Comparison of ENCODE assay signal across 8 cellular contexts in genomic region chr9:36486933-36487481, GRCh38.
DNase-seq lines count a peak whose midpoint lies in the region; ATAC-seq and TF ChIP-seq lines count a peak whose summit lies in the region.

No MANE protein-coding gene starts in this region.

- H3K27me3 ChIP-seq in Peyer's patch, result no peaks in the 10 kb centered on the region
- no peaks in the 10 kb centered on the region for H3K27me3 ChIP-seq in prostate gland (replicated peaks; ENCODE audit: insufficient read depth)

- peak; percentile 46 for ATAC-seq in HG03025 (IDR thresholded peaks at IDR 0.05; ENCODE audit: low FRiP score, unreplicated experiment)
- peak; percentile 24 for ATAC-seq in Right ventricle myocardium inferior

- DNase-seq in NCI-H82 (lab: John Stamatoyannopoulos, UW) (peak; percentile 50), NCI-H82 treated with DMSO at 0.1 percent for 48 hours (lab: John Stamatoyannopoulos, UW; ENCODE audit: unreplicated experiment) (no peak), Peyer's patch (peak; percentile 48 to 73 (median 71)), Right ventricle myocardium inferior (ENCODE audit: missing footprints) (peak; percentile 82), prostate gland (ENCODE audit: low spot score) (peak; percentile 11), OCI-M2 (lab: John Stamatoyannopoulos, UW; ENCODE audit: unreplicated experiment) (no peak)
- DNase-seq in activated effector memory CD4-positive, alpha-beta T cell treated with anti-CD3 and anti-CD28 coated beads, Interleukin-2, amount 50 U/mL, for 16 hours, result peak; percentile 82

- TF ChIP-seq POLR2A in Peyer's patch (IDR thresholded peaks at IDR 0.05) (no peak), prostate gland (IDR thresholded peaks at IDR 0.05) (no peak)

- H3K9me3 ChIP-seq in Peyer's patch, result no peaks in the 10 kb centered on the region
- no peaks in the 10 kb centered on the region for H3K9me3 ChIP-seq in prostate gland

- 3% methylated on average over 7 of the region's 63 CpGs for WGBS in prostate gland

- TF ChIP-seq CTCF in Peyer's patch (IDR thresholded peaks at IDR 0.05) (no peak), prostate gland (IDR thresholded peaks at IDR 0.05) (no peak)

- intact Hi-C loops in Right ventricle myocardium inferior (cut with DNase I) (no loop called here), prostate gland (cut with DNase I) (loop anchor here (5.0 kb wide), 1 partner anchor 85 kb away; the partner anchor contains the start of gene RNF38)

- H3K4me1 ChIP-seq in Peyer's patch, result peaks cover 0 to 30% (median 9%) of the 10 kb centered on the region in 4 donors
- H3K4me1 ChIP-seq in prostate gland (replicated peaks), result no peaks in the 10 kb centered on the region

- H3K4me3 ChIP-seq in Peyer's patch (peak overlapping the region; percentile 77 to 98 (median 87)), prostate gland (peak overlapping the region; percentile 84 to 95)

- H3K36me3 ChIP-seq in Peyer's patch (no peaks in the 10 kb centered on the region), prostate gland (no peaks in the 10 kb centered on the region)

- H3K27ac ChIP-seq in Peyer's patch (peak overlapping the region; percentile 83 to 96 (median 92)), prostate gland (peak overlapping the region; percentile 78 to 91)

Comparison
In these comparisons a context has a peak if more than half of its experiments do, and no peak if none do; other contexts are left out.
1. DNase-seq: peak in NCI-H82 (single experiment), Peyer's patch (3 of 3), activated effector memory CD4-positive, alpha-beta T cell treated with anti-CD3 and anti-CD28 coated beads, Interleukin-2, amount 50 U/mL, for 16 hours (single experiment), Right ventricle myocardium inferior (single experiment) and prostate gland (single experiment); none in NCI-H82 treated with DMSO at 0.1 percent for 48 hours (single experiment) and OCI-M2 (single experiment).